In the genomic region with DNA sequence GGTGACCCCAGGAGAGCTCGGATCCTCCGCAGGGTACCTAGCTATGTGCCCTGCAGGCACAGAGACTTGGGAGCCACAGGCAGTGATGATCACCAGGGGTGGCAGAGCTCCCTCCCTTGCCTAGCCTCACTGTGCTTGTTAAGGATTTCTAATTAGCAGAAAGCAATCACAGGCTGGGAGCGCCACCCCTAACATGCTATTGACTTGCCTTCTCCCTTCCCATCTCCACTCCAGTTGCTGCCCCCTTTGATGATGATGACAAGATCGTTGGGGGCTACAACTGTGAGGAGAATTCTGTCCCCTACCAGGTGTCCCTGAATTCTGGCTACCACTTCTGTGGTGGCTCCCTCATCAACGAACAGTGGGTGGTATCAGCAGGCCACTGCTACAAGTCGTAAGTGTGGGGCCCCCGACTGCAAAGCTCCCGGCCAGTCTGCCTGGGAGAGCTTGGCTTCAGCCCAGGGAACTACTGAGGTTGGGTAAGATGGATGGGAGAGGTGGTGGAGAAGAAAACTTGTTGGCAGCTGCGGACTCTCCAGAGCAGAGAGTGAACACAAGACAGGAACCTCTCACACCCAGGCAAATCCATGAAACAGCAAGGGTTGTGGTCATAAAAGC, we compare ENCODE assay signal across 21 cellular contexts. TPM values are rescaled to one million over a fixed set of nuclear protein-coding genes. Genes with fewer than 3 reads are reported as not detected.
DNase-seq lines count a peak whose midpoint lies in the region; ATAC-seq, FAIRE-seq and TF ChIP-seq lines count a peak whose summit lies in the region.
"Had no signal": no experiment of that assay in that cellular context is flagged by ENCODE, and none has a peak within 500 bp of the region (broad histone marks: within the 10 kb centered on the region; RNA-seq: fewer than 3 reads in every experiment).

No MANE protein-coding gene starts in this region.

- no peaks in the 10 kb centered on the region for H3K9me3 Mint-ChIP-seq in nephron progenitor cell
- H3K9me3 Mint-ChIP-seq: GM23338, HFFc6 had no signal

- peak; percentile 85 for TF ChIP-seq EP300 in Ishikawa (IDR thresholded peaks at IDR 0.05; ENCODE audit: borderline replicate concordance)
- no peak for TF ChIP-seq EP300 in esophagus muscularis mucosa (IDR thresholded peaks at IDR 0.05)

- peaks cover 25% of the 10 kb centered on the region for H3K27me3 Mint-ChIP-seq in nephron progenitor cell (ENCODE audit: low read depth, poor library complexity)
- H3K27me3 Mint-ChIP-seq: CD4-positive, alpha-beta memory T cell had no signal

- H3K4me3 Mint-ChIP-seq in nephron progenitor cell, result no peak overlapping the region
- H3K4me3 Mint-ChIP-seq: CD4-positive, alpha-beta memory T cell; GM23338; HFFc6 had no signal

- 61% methylated on average over 9 of the region's 9 CpGs for WGBS in esophagus muscularis mucosa

- DNase-seq in esophagus muscularis mucosa (ENCODE audit: extremely low spot score) (peak; percentile 86), nephron progenitor cell (no peak), T1000 (lab: John Stamatoyannopoulos, UW) (no peak), kidney (no peak)
- DNase-seq: BE2C; CD4-positive, alpha-beta memory T cell; COR-L47; DMS153; GF-D8; HFFc6 had no signal

- H3K27ac ChIP-seq in esophagus muscularis mucosa (replicated peaks in 1 of 4) (no peak overlapping the region), kidney (ENCODE audit: low read depth in 2 of 2, low read length in 2 of 2) (no peak overlapping the region)
- H3K27ac ChIP-seq: A549, C4-2B, HL-60 had no signal

- H3K27me3 ChIP-seq in esophagus muscularis mucosa, result peaks cover 0 to 16% (median 0%) of the 10 kb centered on the region in 4 donors
- H3K27me3 ChIP-seq: BE2C had no signal

- no peak overlapping the region for H3K9ac ChIP-seq in kidney (ENCODE audit: low read length in 2 of 2)

- H3K36me3 Mint-ChIP-seq in nephron progenitor cell (ENCODE audit: low read depth), result no peaks in the 10 kb centered on the region
- H3K36me3 Mint-ChIP-seq: CD4-positive, alpha-beta memory T cell had no signal

- no peaks in the 10 kb centered on the region for H3K4me1 Mint-ChIP-seq in nephron progenitor cell
- H3K4me1 Mint-ChIP-seq: CD4-positive, alpha-beta memory T cell; GM23338 had no signal

- H3K9me3 ChIP-seq in esophagus muscularis mucosa, result no peaks in the 10 kb centered on the region
- no peaks in the 10 kb centered on the region for H3K9me3 ChIP-seq in kidney (ENCODE audit: control insufficient read depth in 1 of 2, low read length in 2 of 2)
- H3K9me3 ChIP-seq: A549, BE2C, HAP-1 had no signal

- no peak for FAIRE-seq in kidney (lab: Jason Lieb, UNC)
- FAIRE-seq: A549, D721Med, K562 had no signal

- no peak; the same call in 1 of the 2 replicates for TF ChIP-seq RAD21 in Ishikawa (IDR thresholded peaks at IDR 0.05; ENCODE audit: low read depth)

- H3K36me3 ChIP-seq in esophagus muscularis mucosa, result no peaks in the 10 kb centered on the region
- no peaks in the 10 kb centered on the region for H3K36me3 ChIP-seq in kidney (ENCODE audit: control insufficient read depth in 1 of 2, insufficient read depth in 2 of 2, low read length in 2 of 2)
- H3K36me3 ChIP-seq: BE2C, HAP-1 had no signal

- no peaks in the 10 kb centered on the region for H3K4me1 ChIP-seq in esophagus muscularis mucosa
- H3K4me1 ChIP-seq in kidney (ENCODE audit: control insufficient read depth in 1 of 2, insufficient read depth in 1 of 2, low read depth in 1 of 2, low read length in 2 of 2), result no peaks in the 10 kb centered on the region
- H3K4me1 ChIP-seq: A549, BE2C, HAP-1 had no signal

- TF ChIP-seq POLR2A in esophagus muscularis mucosa (IDR thresholded peaks at IDR 0.05; ENCODE audit: low read depth), result no peak

- no peak overlapping the region for H3K4me3 ChIP-seq in esophagus muscularis mucosa
- no peak overlapping the region for H3K4me3 ChIP-seq in kidney (ENCODE audit: low read length in 2 of 2)
- H3K4me3 ChIP-seq: A549, GM23338, HAP-1, K562 had no signal

- ATAC-seq in HG03469 (IDR thresholded peaks at IDR 0.05; ENCODE audit: unreplicated experiment), result no peak
- ATAC-seq in GM19395 (IDR thresholded peaks at IDR 0.05; ENCODE audit: unreplicated experiment), result no peak
- ATAC-seq: A549, GM23338, K562 had no signal

- intact Hi-C loops in esophagus muscularis mucosa (cut with DNase I), result no loop called here
- intact Hi-C loops in kidney (cut with DNase I), result no loop called here

- TF ChIP-seq CTCF in esophagus muscularis mucosa (IDR thresholded peaks at IDR 0.05), result no peak
- TF ChIP-seq CTCF in nephron progenitor cell (IDR thresholded peaks at IDR 0.05), result no peak
- TF ChIP-seq CTCF in kidney (IDR thresholded peaks at IDR 0.05; ENCODE audit: borderline replicate concordance, extremely low read depth, insufficient read depth), result no peak

- peak overlapping the region; percentile 31 for H3K27ac Mint-ChIP-seq in nephron progenitor cell
- H3K27ac Mint-ChIP-seq: CD4-positive, alpha-beta memory T cell; GM23338; HFFc6 had no signal

TF ChIP-seq in Ishikawa, 13 proteins besides CTCF, POLR2A, EP300 and RAD21:
- TF ChIP-seq CREB1 (IDR thresholded peaks at IDR 0.05; ENCODE audit: low read depth) (no peak), TCF12 (IDR thresholded peaks at IDR 0.05; ENCODE audit: low read depth) (peak; percentile 77), EGR1 (IDR thresholded peaks at IDR 0.05) (no peak), NFIC (IDR thresholded peaks at IDR 0.05) (peak; percentile 80), FOXM1 (IDR thresholded peaks at IDR 0.05; ENCODE audit: borderline replicate concordance, low read depth) (peak; percentile 50; the same call in 1 of the 2 replicates), YY1 (IDR thresholded peaks at IDR 0.05; ENCODE audit: low read depth) (no peak), USF1 (IDR thresholded peaks at IDR 0.05) (no peak), CEBPB (IDR thresholded peaks at IDR 0.05) (peak; percentile 19; the same call in 1 of the 2 replicates), TEAD4 (IDR thresholded peaks at IDR 0.05) (0 out of 2 replicates have a peak, but pooled peaks have one; percentile 12), TAF1 (IDR thresholded peaks at IDR 0.05; ENCODE audit: low read depth) (no peak), ZBTB7A (IDR thresholded peaks at IDR 0.05; ENCODE audit: low read depth) (no peak)
- TF ChIP-seq, protein P1, sequence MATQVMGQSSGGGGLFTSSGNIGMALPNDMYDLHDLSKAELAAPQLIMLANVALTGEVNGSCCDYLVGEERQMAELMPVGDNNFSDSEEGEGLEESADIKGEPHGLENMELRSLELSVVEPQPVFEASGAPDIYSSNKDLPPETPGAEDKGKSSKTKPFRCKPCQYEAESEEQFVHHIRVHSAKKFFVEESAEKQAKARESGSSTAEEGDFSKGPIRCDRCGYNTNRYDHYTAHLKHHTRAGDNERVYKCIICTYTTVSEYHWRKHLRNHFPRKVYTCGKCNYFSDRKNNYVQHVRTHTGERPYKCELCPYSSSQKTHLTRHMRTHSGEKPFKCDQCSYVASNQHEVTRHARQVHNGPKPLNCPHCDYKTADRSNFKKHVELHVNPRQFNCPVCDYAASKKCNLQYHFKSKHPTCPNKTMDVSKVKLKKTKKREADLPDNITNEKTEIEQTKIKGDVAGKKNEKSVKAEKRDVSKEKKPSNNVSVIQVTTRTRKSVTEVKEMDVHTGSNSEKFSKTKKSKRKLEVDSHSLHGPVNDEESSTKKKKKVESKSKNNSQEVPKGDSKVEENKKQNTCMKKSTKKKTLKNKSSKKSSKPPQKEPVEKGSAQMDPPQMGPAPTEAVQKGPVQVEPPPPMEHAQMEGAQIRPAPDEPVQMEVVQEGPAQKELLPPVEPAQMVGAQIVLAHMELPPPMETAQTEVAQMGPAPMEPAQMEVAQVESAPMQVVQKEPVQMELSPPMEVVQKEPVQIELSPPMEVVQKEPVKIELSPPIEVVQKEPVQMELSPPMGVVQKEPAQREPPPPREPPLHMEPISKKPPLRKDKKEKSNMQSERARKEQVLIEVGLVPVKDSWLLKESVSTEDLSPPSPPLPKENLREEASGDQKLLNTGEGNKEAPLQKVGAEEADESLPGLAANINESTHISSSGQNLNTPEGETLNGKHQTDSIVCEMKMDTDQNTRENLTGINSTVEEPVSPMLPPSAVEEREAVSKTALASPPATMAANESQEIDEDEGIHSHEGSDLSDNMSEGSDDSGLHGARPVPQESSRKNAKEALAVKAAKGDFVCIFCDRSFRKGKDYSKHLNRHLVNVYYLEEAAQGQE (IDR thresholded peaks at IDR 0.05; ENCODE audit: low read depth), result no peak
- TF ChIP-seq, protein P2, sequence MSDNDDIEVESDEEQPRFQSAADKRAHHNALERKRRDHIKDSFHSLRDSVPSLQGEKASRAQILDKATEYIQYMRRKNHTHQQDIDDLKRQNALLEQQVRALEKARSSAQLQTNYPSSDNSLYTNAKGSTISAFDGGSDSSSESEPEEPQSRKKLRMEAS (IDR thresholded peaks at IDR 0.05), result no peak

RNA-seq across cellular contexts. Expression of gene PRSS1, which starts 1.2 kb away (rescaled TPM):
- total RNA-seq in esophagus muscularis mucosa, result not detected
- not detected for total RNA-seq in kidney
- polyA plus RNA-seq in kidney (ENCODE audit: insufficient read depth, low read depth, low replicate concordance), result not detected
- total RNA-seq: GM23338, HFFc6 had no signal
- polyA plus RNA-seq: A549; AG04450; CD4-positive, alpha-beta memory T cell; GM23338 had no signal

RNA-seq across cellular contexts. Expression of gene PRSS2, which starts 20.3 kb away (rescaled TPM):
- total RNA-seq in esophagus muscularis mucosa, result under 1 TPM in 1 of 4 donors, not detected in 3; 0.39 TPM
- not detected for total RNA-seq in kidney
- polyA plus RNA-seq in kidney (ENCODE audit: insufficient read depth, low read depth, low replicate concordance), result not detected
- total RNA-seq: CD4-positive, alpha-beta memory T cell; GM23338; HFFc6 had no signal
- polyA plus RNA-seq: A549; AG04450; CD4-positive, alpha-beta memory T cell; GM23338 had no signal
